ENCODE assay signal across 23 cellular contexts in genomic region chr12:130451001-130451930, GRCh38.
"Had no signal": no experiment of that assay in that cellular context is flagged by ENCODE, and none has a peak within 500 bp of the region (broad histone marks: within the 10 kb centered on the region; RNA-seq: fewer than 3 reads in every experiment).

No MANE protein-coding gene starts in this region.

- H3K9me3 ChIP-seq: esophagus muscularis mucosa, gastroesophageal sphincter, heart left ventricle, left lung, lower lobe of right lung, mucosa of descending colon had no signal

- H3K4me3 Mint-ChIP-seq: immature natural killer cell, mesothelial cell of epicardium had no signal

- H3K27me3 ChIP-seq: dorsolateral prefrontal cortex, foreskin keratinocyte, hepatocyte, left lung had no signal

- ATAC-seq: foreskin keratinocyte, gastroesophageal sphincter, heart left ventricle, left cardiac atrium, left lung, left ventricle myocardium superior, lower lobe of right lung, mucosa of descending colon had no signal

- H3K36me3 ChIP-seq: esophagus muscularis mucosa, gastroesophageal sphincter, heart left ventricle, left lung, lower lobe of right lung had no signal

- H3K27ac ChIP-seq: coronary artery, dorsolateral prefrontal cortex, esophagus muscularis mucosa, foreskin keratinocyte, gastroesophageal sphincter, heart left ventricle, hepatocyte, left lung, lower lobe of right lung had no signal

- H3K27ac Mint-ChIP-seq: immature natural killer cell, mesothelial cell of epicardium had no signal

- H3K4me3 ChIP-seq: coronary artery, dorsolateral prefrontal cortex, esophagus muscularis mucosa, gastroesophageal sphincter, heart left ventricle, hepatocyte, left lung, lower lobe of right lung, mucosa of descending colon had no signal

- H3K79me2 ChIP-seq: hepatocyte had no signal

- H3K4me2 ChIP-seq: hepatocyte had no signal

- H3K36me3 Mint-ChIP-seq: immature natural killer cell, mesothelial cell of epicardium had no signal

- DNase-seq: dermis blood vessel endothelial cell; dorsolateral prefrontal cortex; effector CD4-positive, alpha-beta T cell; effector memory CD4-positive, alpha-beta T cell; foreskin keratinocyte; hypothalamus; immature natural killer cell; islet precursor cell; left cardiac atrium; left ventricle myocardium superior; lower lobe of right lung; mesenchymal stem cell; mucosa of descending colon had no signal

- FAIRE-seq: colon, endothelial cell of umbilical vein, frontal cortex had no signal

- H2AFZ ChIP-seq: hepatocyte had no signal

- H3K4me1 Mint-ChIP-seq: immature natural killer cell, mesothelial cell of epicardium had no signal

- H3K9me3 Mint-ChIP-seq: immature natural killer cell, mesothelial cell of epicardium had no signal

- H3K4me1 ChIP-seq: esophagus muscularis mucosa, foreskin keratinocyte, gastroesophageal sphincter, heart left ventricle, left lung, lower lobe of right lung had no signal
